Comparison of ENCODE assay signal across 33 cellular contexts in the genomic region with DNA sequence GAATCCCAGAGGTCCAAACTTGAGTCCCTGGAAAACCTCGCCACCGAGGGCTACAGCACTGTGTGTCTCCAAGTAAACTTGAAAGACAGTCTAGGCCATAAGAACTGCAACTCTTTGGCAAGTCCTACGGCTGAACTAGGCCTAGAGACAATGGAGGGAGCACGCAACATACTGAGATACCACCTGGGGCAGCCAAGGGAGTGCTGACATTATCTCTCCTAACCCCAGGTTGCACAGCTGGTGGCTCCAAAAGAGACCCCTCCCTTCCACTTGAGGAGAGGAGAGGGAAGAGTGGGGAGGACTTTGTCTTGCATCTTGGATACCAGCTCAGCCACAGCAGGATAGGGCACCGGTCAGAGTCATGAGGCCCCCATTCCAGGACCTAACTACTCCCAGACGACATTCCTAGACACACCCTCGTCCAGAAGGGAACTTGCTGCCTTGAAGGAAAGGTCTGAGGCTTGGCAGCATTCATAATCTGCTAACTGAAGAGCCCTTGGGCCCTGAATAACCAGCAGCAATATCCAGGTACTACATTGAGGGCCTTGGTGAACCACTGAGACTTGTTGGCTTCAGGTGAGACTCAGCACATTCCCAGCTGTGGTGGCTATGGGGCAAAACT.
"Had no signal": no experiment of that assay in that cellular context is flagged by ENCODE, and none has a peak within 500 bp of the region (broad histone marks: within the 10 kb centered on the region; RNA-seq: fewer than 3 reads in every experiment).

No MANE protein-coding gene starts in this region.

- H3K9me3 ChIP-seq: lower lobe of right lung, mucosa of descending colon, neutrophil, pancreas, sigmoid colon, thoracic aorta, tibial nerve, upper lobe of left lung, uterus had no signal

- DNase-seq: effector memory CD4-positive, alpha-beta T cell; erythroblast; esophagus squamous epithelium; foreskin melanocyte; glutamatergic neuron; heart right ventricle; hypothalamus; immature natural killer cell; islet precursor cell; kidney glomerular epithelial cell; left colon; left ventricle myocardium superior; lower lobe of right lung; mucosa of descending colon; naive B cell; pancreas; retina; sigmoid colon; spleen; stimulated activated CD4-positive, alpha-beta T cell treated with anti-CD3 and anti-CD28 coated beads, Interleukin-2, amount 100 ng/mL, for 48 hours; stimulated activated naive B cell treated with anti-CD40 and anti-IgM and Interleukin-4, amounts not matched to agents 10 μg/mL and 1 μg/mL and 100 μg/mL, for 72 hours; upper lobe of left lung; uterus had no signal

- H3K27me3 Mint-ChIP-seq: dendritic cell treated with granulocyte-macrophage colony-stimulating factor and Interleukin-4, amounts not matched to agents 40 ng/mL and 50 ng/mL, for 4 days; memory B cell; naive B cell; natural killer cell treated with Interleukin-12 subunit alpha and Interleukin-12 subunit beta and Interleukin-15 and Interleukin-18, amount 100 ng/mL, for 72 hours; stimulated activated naive B cell treated with anti-CD40 and anti-IgM and Interleukin-4, amounts not matched to agents 10 μg/mL and 1 μg/mL and 100 μg/mL, for 72 hours; stimulated activated naive CD8-positive, alpha-beta T cell treated with anti-CD3 and anti-CD28 coated beads, Interleukin-15, Interleukin-2, amounts not matched to agents 100 ng/mL and 50 ng/mL, for 24 hours had no signal

- H3K27ac Mint-ChIP-seq: dendritic cell treated with granulocyte-macrophage colony-stimulating factor and Interleukin-4, amounts not matched to agents 40 ng/mL and 50 ng/mL, for 4 days; immature natural killer cell; memory B cell; mesothelial cell of epicardium; natural killer cell treated with Interleukin-12 subunit alpha and Interleukin-12 subunit beta and Interleukin-15 and Interleukin-18, amount 100 ng/mL, for 72 hours; stimulated activated naive B cell treated with anti-CD40 and anti-IgM and Interleukin-4, amounts not matched to agents 10 μg/mL and 1 μg/mL and 100 μg/mL, for 72 hours; stimulated activated naive CD8-positive, alpha-beta T cell treated with anti-CD3 and anti-CD28 coated beads, Interleukin-15, Interleukin-2, amounts not matched to agents 100 ng/mL and 50 ng/mL, for 24 hours had no signal

- ATAC-seq: left colon; left ventricle myocardium superior; mucosa of descending colon; natural killer cell treated with Interleukin-12 subunit alpha and Interleukin-12 subunit beta and Interleukin-15 and Interleukin-18, amount 100 ng/mL, for 72 hours; pancreas; stimulated activated naive B cell treated with anti-CD40 and anti-IgM and Interleukin-4, amounts not matched to agents 10 μg/mL and 1 μg/mL and 100 μg/mL, for 72 hours had no signal

- H3K36me3 ChIP-seq: lower lobe of right lung, neutrophil, pancreas, sigmoid colon, thoracic aorta, upper lobe of left lung had no signal

- H3K27ac ChIP-seq: esophagus squamous epithelium, heart right ventricle, lower lobe of right lung, pancreas, sigmoid colon, skin epidermis, spleen, thoracic aorta, tibial nerve, upper lobe of left lung, uterus had no signal

- H3K4me1 ChIP-seq: esophagus squamous epithelium, heart right ventricle, lower lobe of right lung, pancreas, sigmoid colon, spleen, uterus had no signal

- H3K4me1 Mint-ChIP-seq: mesothelial cell of epicardium, neural crest cell had no signal

- H3K27me3 ChIP-seq: esophagus squamous epithelium, heart right ventricle, neutrophil, pancreas, sigmoid colon, spleen, tibial nerve, upper lobe of left lung, uterus had no signal

- H3K4me3 ChIP-seq: esophagus squamous epithelium, heart right ventricle, lower lobe of right lung, mucosa of descending colon, pancreas, sigmoid colon, skin epidermis, spleen, thoracic aorta, tibial nerve, upper lobe of left lung, uterus had no signal

- H3K4me3 Mint-ChIP-seq: dendritic cell treated with granulocyte-macrophage colony-stimulating factor and Interleukin-4, amounts not matched to agents 40 ng/mL and 50 ng/mL, for 4 days; immature natural killer cell; memory B cell; mesothelial cell of epicardium; naive B cell; natural killer cell treated with Interleukin-12 subunit alpha and Interleukin-12 subunit beta and Interleukin-15 and Interleukin-18, amount 100 ng/mL, for 72 hours; neural crest cell; stimulated activated naive B cell treated with anti-CD40 and anti-IgM and Interleukin-4, amounts not matched to agents 10 μg/mL and 1 μg/mL and 100 μg/mL, for 72 hours; stimulated activated naive CD8-positive, alpha-beta T cell treated with anti-CD3 and anti-CD28 coated beads, Interleukin-15, Interleukin-2, amounts not matched to agents 100 ng/mL and 50 ng/mL, for 24 hours had no signal
